24 cellular contexts compared by ENCODE assay signal in the genomic region with DNA sequence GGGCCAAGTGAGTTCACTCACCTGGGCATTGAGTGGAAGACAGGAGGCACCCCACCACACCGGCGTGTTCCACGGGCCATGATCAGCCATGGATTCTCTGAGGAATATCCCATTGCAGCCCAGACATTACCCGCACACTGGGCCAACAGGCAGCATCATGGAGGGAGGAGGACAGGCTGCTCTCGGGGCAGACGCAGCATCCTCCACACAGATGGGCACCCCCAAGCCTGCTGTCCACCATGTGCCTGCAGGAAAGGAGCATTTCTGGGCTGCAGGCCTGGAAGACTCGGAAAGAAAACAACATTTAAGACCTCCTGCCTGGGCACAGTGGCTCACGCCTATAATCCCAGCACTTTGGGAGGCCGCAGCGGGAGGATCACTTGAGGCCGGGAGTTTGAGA.
"Had no signal": no experiment of that assay in that cellular context is flagged by ENCODE, and none has a peak within 500 bp of the region (broad histone marks: within the 10 kb centered on the region; RNA-seq: fewer than 3 reads in every experiment).

No MANE protein-coding gene starts in this region.

- DNase-seq: activated CD4-positive, alpha-beta T cell treated with anti-CD3 and anti-CD28 coated beads, Interleukin-2, amount 10 ng/mL, durations not matched to agents 24 days and 14 days; activated CD4-positive, alpha-beta T cell treated with anti-CD3 and anti-CD28 coated beads, Interleukin-2, amount 50 U/mL, for 48 hours; activated CD8-positive, alpha-beta memory T cell treated with anti-CD3 and anti-CD28 coated beads, Interleukin-2, amount 50 U/mL, for 4 hours; activated naive CD4-positive, alpha-beta T cell treated with anti-CD3 and anti-CD28 coated beads, Interleukin-2, amount 10 ng/mL, durations not matched to agents 7 days and 5 days; activated naive CD8-positive, alpha-beta T cell treated with anti-CD3 and anti-CD28 coated beads, Interleukin-2, amount 50 U/mL, for 24 hours; activated T-cell treated with anti-CD3 and anti-CD28 coated beads for 4 hours; activated T-cell treated with anti-CD3 and anti-CD28 coated beads, Interleukin-2, amount 50 U/mL, for 4 hours; anterior cingulate cortex; brain microvascular endothelial cell; central memory CD4-positive, alpha-beta T cell; NCI-H1105; NCI-H1417 treated with DMSO at 0.1 percent for 48 hours; NCI-H187 treated with DMSO at 0.1 percent for 48 hours; NCI-H226; NCI-H446 treated with DMSO at 0.1 percent for 48 hours; NCI-H524; PC-3; Peyer's patch; RPMI8226; SIG-M5; T1000 had no signal

- H3K9me3 Mint-ChIP-seq: activated CD4-positive, alpha-beta T cell treated with anti-CD3 and anti-CD28 coated beads, Interleukin-2, amount 10 ng/mL, durations not matched to agents 24 days and 14 days; activated naive CD4-positive, alpha-beta T cell treated with anti-CD3 and anti-CD28 coated beads, Interleukin-2, amount 10 ng/mL, durations not matched to agents 7 days and 5 days; activated naive CD8-positive, alpha-beta T cell treated with anti-CD3 and anti-CD28 coated beads, Interleukin-2, amount 50 U/mL, for 24 hours; activated T-cell treated with anti-CD3 and anti-CD28 coated beads, Interleukin-2, amount 50 U/mL, for 4 hours had no signal

- H3K27ac Mint-ChIP-seq: activated naive CD4-positive, alpha-beta T cell treated with anti-CD3 and anti-CD28 coated beads, Interleukin-2, amount 10 ng/mL, durations not matched to agents 7 days and 5 days; activated naive CD8-positive, alpha-beta T cell; activated naive CD8-positive, alpha-beta T cell treated with anti-CD3 and anti-CD28 coated beads, Interleukin-2, amount 50 U/mL, for 24 hours; activated T-helper 1 cell treated with anti-CD3 and anti-CD28 coated beads, Interleukin-12 subunit alpha, Interleukin-12 subunit beta, Interleukin-2, Interleukin-4 antibody, amounts not matched to agents 30 ng/mL and 10 ng/mL and 1 ng/mL, durations not matched to agents 14 hours and 24 hours and 36 hours had no signal

- H3K36me3 Mint-ChIP-seq: activated naive CD4-positive, alpha-beta T cell treated with anti-CD3 and anti-CD28 coated beads, Interleukin-2, amount 10 ng/mL, durations not matched to agents 7 days and 5 days had no signal

- H3K27me3 Mint-ChIP-seq: activated CD4-positive, alpha-beta T cell treated with anti-CD3 and anti-CD28 coated beads, Interleukin-2, amount 10 ng/mL, durations not matched to agents 24 days and 14 days; activated naive CD4-positive, alpha-beta T cell treated with anti-CD3 and anti-CD28 coated beads, Interleukin-2, amount 10 ng/mL, durations not matched to agents 7 days and 5 days; activated naive CD8-positive, alpha-beta T cell; activated naive CD8-positive, alpha-beta T cell treated with anti-CD3 and anti-CD28 coated beads, Interleukin-2, amount 50 U/mL, for 24 hours had no signal

- H3K4me3 Mint-ChIP-seq: activated CD4-positive, alpha-beta T cell treated with anti-CD3 and anti-CD28 coated beads, Interleukin-2, amount 10 ng/mL, durations not matched to agents 24 days and 14 days; activated naive CD4-positive, alpha-beta T cell treated with anti-CD3 and anti-CD28 coated beads, Interleukin-2, amount 10 ng/mL, durations not matched to agents 7 days and 5 days; activated naive CD8-positive, alpha-beta T cell; activated naive CD8-positive, alpha-beta T cell treated with anti-CD3 and anti-CD28 coated beads, Interleukin-2, amount 50 U/mL, for 24 hours; activated T-cell treated with anti-CD3 and anti-CD28 coated beads, Interleukin-2, amount 50 U/mL, for 4 hours; activated T-helper 1 cell treated with anti-CD3 and anti-CD28 coated beads, Interleukin-12 subunit alpha, Interleukin-12 subunit beta, Interleukin-2, Interleukin-4 antibody, amounts not matched to agents 30 ng/mL and 10 ng/mL and 1 ng/mL, durations not matched to agents 14 hours and 24 hours and 36 hours had no signal

- ATAC-seq: activated naive CD8-positive, alpha-beta T cell treated with anti-CD3 and anti-CD28 coated beads, Interleukin-2, amount 50 U/mL, for 24 hours; activated T-cell treated with anti-CD3 and anti-CD28 coated beads, Interleukin-2, amount 50 U/mL, for 4 hours; PC-3; Right ventricle myocardium inferior had no signal

- H3K4me1 Mint-ChIP-seq: activated naive CD4-positive, alpha-beta T cell treated with anti-CD3 and anti-CD28 coated beads, Interleukin-2, amount 10 ng/mL, durations not matched to agents 7 days and 5 days; activated naive CD8-positive, alpha-beta T cell treated with anti-CD3 and anti-CD28 coated beads, Interleukin-2, amount 50 U/mL, for 24 hours had no signal
